Comparison of ENCODE assay signal across 2 cellular contexts in genomic region chr16:3282103-3282746, GRCh38.
TF ChIP-seq lines count a peak whose summit lies in the region.

No MANE protein-coding gene starts in this region.

TF ChIP-seq in IMR-90, 13 proteins besides CTCF, POLR2A, EP300 and RAD21:
- TF ChIP-seq FOS (IDR thresholded peaks at IDR 0.05; ENCODE audit: low read depth, low read length) (no peak), RFX5 (IDR thresholded peaks at IDR 0.05; ENCODE audit: low read depth, low read length) (no peak), MAZ (IDR thresholded peaks at IDR 0.05; ENCODE audit: borderline replicate concordance, low read depth, low read length) (no peak), SMC3 (IDR thresholded peaks at IDR 0.05; ENCODE audit: low read depth, low read length) (no peak), RCOR1 (IDR thresholded peaks at IDR 0.05; ENCODE audit: insufficient replicate concordance, low read length) (no peak), ELK1 (IDR thresholded peaks at IDR 0.05; ENCODE audit: borderline replicate concordance, low read depth, low read length) (no peak), USF2 (IDR thresholded peaks at IDR 0.05; ENCODE audit: low read depth, low read length) (no peak), NFE2L2 (IDR thresholded peaks at IDR 0.05; ENCODE audit: low read depth, low read length) (no peak), CEBPB (IDR thresholded peaks at IDR 0.05; ENCODE audit: low read depth, low read length) (no peak), CHD1 (IDR thresholded peaks at IDR 0.05; ENCODE audit: low read depth, low read length) (no peak), BHLHE40 (IDR thresholded peaks at IDR 0.05; ENCODE audit: low read depth, low read length) (no peak), MXI1 (IDR thresholded peaks at IDR 0.05; ENCODE audit: borderline replicate concordance, low read depth, low read length) (no peak), MAFK (IDR thresholded peaks at IDR 0.05; ENCODE audit: low read depth, low read length) (no peak)

TF ChIP-seq in H1, 55 proteins besides CTCF, POLR2A, EP300 and RAD21:
- peak; percentile 52; the same call in 1 of the 2 replicates for TF ChIP-seq POLR2AphosphoS5 (IDR thresholded peaks at IDR 0.05; ENCODE audit: low read depth, low read length)
- peak; percentile 46 for TF ChIP-seq ASH2L (IDR thresholded peaks at IDR 0.05; ENCODE audit: low read length)
- peak; percentile 15; the same call in 1 of the 2 replicates for TF ChIP-seq TBP (IDR thresholded peaks at IDR 0.05; ENCODE audit: low read depth, low read length)
- TF ChIP-seq GTF2F1 (IDR thresholded peaks at IDR 0.05; ENCODE audit: borderline replicate concordance, low read depth, low read length) = peak; percentile 58; the same call in 1 of the 2 replicates
- no peak for TF ChIP-seq YY1 (IDR thresholded peaks at IDR 0.05; ENCODE audit: low read depth, low read length)
- 0 out of 2 replicates have a peak, but pooled peaks have one; percentile 7 for TF ChIP-seq CHD2 (IDR thresholded peaks at IDR 0.05; ENCODE audit: low read length)
- no peak for TF ChIP-seq SIX5 (IDR thresholded peaks at IDR 0.05; ENCODE audit: low read depth, low read length)
- peak; percentile 79; the same call in 1 of the 2 replicates for TF ChIP-seq PHF8 (conservative IDR thresholded peaks at IDR 0.05; ENCODE audit: low read depth, low read length)
- TF ChIP-seq SP2 (IDR thresholded peaks at IDR 0.05; ENCODE audit: low read length) = no peak
- TF ChIP-seq KDM4A (IDR thresholded peaks at IDR 0.05; ENCODE audit: low read depth, low read length, severe bottlenecking) = peak; percentile 33
